8 cellular contexts compared by ENCODE assay signal in the genomic region with DNA sequence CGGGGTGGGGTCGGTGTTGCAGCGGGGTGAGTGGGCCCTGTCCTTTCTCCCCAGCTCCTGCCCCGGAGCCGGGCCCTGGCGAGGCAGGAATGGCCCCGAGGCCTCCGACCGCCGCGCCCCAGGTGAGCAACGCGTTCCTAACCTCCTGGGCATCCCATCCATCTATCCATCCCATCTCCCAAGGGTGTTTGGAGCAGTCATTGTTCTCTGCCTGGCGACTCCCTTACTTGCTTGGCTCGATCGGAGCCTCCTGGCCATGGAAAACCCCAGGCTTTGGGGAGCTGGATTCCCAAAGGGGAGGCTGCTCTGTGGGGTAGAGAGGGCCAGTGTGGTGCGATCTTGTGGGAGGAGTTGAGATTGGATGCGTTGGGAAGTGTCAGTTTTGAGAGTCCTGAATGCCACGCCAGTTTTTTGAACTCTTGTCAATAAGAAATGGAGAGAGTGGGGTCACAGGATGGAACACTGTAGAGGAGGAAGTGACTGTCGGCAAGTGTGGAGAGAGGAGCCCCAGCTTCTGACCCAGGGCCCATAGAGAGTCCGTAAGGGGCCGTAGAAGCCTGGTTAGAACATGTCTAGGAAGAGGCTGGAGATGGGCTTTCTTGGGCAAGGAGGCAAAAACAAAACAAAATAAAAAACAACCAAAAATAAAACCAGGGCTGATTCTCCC. TPM values are rescaled to one million over a fixed set of nuclear protein-coding genes. Genes with fewer than 3 reads are reported as not detected.
DNase-seq lines count a peak whose midpoint lies in the region; ATAC-seq and TF ChIP-seq lines count a peak whose summit lies in the region.

No MANE protein-coding gene starts in this region.

- H3K4me1 ChIP-seq in SK-N-SH (ENCODE audit: control insufficient read depth in 1 of 2, insufficient read depth in 2 of 2, low read depth in 1 of 2, low read length in 1 of 2) (peaks cover 0 to 3% of the 10 kb centered on the region in 2 experiments; a peak in 1 of 4 replicates), mucosa of rectum (ENCODE audit: control insufficient read depth in 2 of 2, insufficient read depth in 2 of 2, low read length in 2 of 2) (peaks cover 2 to 3% of the 10 kb centered on the region in 2 donors), uterus (no peaks in the 10 kb centered on the region)

- ATAC-seq in HG02870 (IDR thresholded peaks at IDR 0.05; ENCODE audit: unreplicated experiment) = peak; percentile 25
- peak; percentile 50 for ATAC-seq in effector memory CD8-positive, alpha-beta T cell (replicated peaks)

- CTCF ChIA-PET in SK-N-SH (lab: Yijun Ruan, JAX) = interaction anchor here (1.4 to 3.9 kb wide), 2 partner anchors 12 to 19 kb away, joined by 6 to 24 read pairs; no protein-coding TSS in a partner anchor

- no peaks in the 10 kb centered on the region for H4K20me1 ChIP-seq in SK-N-SH (ENCODE audit: insufficient read depth)

- no peak for TF ChIP-seq POLR2A in uterus (IDR thresholded peaks at IDR 0.05)

- H3K4me1 Mint-ChIP-seq in effector memory CD8-positive, alpha-beta T cell (ENCODE audit: low read depth in 2 of 2) = peaks cover 18 to 20% of the 10 kb centered on the region in 2 donors

- H3K36me3 ChIP-seq in SK-N-SH (replicated peaks in 1 of 2; ENCODE audit: control insufficient read depth in 1 of 2, insufficient read depth in 2 of 2, low read length in 1 of 2) = peaks cover 5 to 28% of the 10 kb centered on the region in 2 experiments
- peaks cover 0 to 4% of the 10 kb centered on the region in 2 donors for H3K36me3 ChIP-seq in mucosa of rectum (ENCODE audit: control insufficient read depth in 2 of 2, insufficient read depth in 2 of 2, low read length in 2 of 2)
- H3K36me3 ChIP-seq in uterus = no peaks in the 10 kb centered on the region

- TF ChIP-seq RAD21 in SK-N-SH (IDR thresholded peaks at IDR 0.05; ENCODE audit: low read length) = no peak

- H3K9ac ChIP-seq in SK-N-SH (peak overlapping the region; percentile 92), mucosa of rectum (ENCODE audit: low read depth in 1 of 2, low read length in 2 of 2) (peak overlapping the region; percentile 47 to 50)

- H3K79me2 ChIP-seq in SK-N-SH (ENCODE audit: insufficient read depth) = peaks cover 32% of the 10 kb centered on the region

- intact Hi-C loops in uterus (cut with DNase I; ENCODE audit: low total_unique reads) = no loop called here

- H3K27ac Mint-ChIP-seq in effector memory CD8-positive, alpha-beta T cell = peak overlapping the region; percentile 99 to 100

- H3K27me3 Mint-ChIP-seq in effector memory CD8-positive, alpha-beta T cell = no peaks in the 10 kb centered on the region

- peak overlapping the region; percentile 87 for H3K4me2 ChIP-seq in SK-N-SH

- H3K27me3 ChIP-seq in SK-N-SH (ENCODE audit: insufficient read depth) (no peaks in the 10 kb centered on the region), mucosa of rectum (ENCODE audit: control insufficient read depth in 2 of 2, insufficient read depth in 2 of 2, low read length in 2 of 2) (no peaks in the 10 kb centered on the region), uterus (no peaks in the 10 kb centered on the region)

- peak overlapping the region in 1 of 2 experiments; percentile 60; a peak in 1 of 4 replicates for H3K27ac ChIP-seq in SK-N-SH (ENCODE audit: low read depth in 2 of 2, low read length in 1 of 2)
- H3K27ac ChIP-seq in mucosa of rectum (ENCODE audit: low read depth in 2 of 2, low read length in 2 of 2) = peak overlapping the region in 1 of 2 donors; percentile 43
- H3K27ac ChIP-seq in uterus = peak overlapping the region; percentile 77 to 85

- no peaks in the 10 kb centered on the region for H3F3A ChIP-seq in SK-N-SH (replicated peaks; ENCODE audit: insufficient read depth)

- H3K9me2 ChIP-seq in SK-N-SH = no peaks in the 10 kb centered on the region

- TF ChIP-seq CTCF in SK-N-SH (IDR thresholded peaks at IDR 0.05) = no peak
- TF ChIP-seq CTCF in uterus (IDR thresholded peaks at IDR 0.05) = no peak

- no peak for TF ChIP-seq EP300 in SK-N-SH (IDR thresholded peaks at IDR 0.05; ENCODE audit: borderline replicate concordance in 1 of 2, low read depth in 1 of 2, low read length in 1 of 2)

- POLR2A ChIA-PET in SK-N-SH (lab: Yijun Ruan, JAX) = interaction anchor here (1.6 kb wide), 1 partner anchor 27 kb away, joined by 3 read pairs; no protein-coding TSS in a partner anchor

- no peaks in the 10 kb centered on the region for H3K9me3 Mint-ChIP-seq in effector memory CD8-positive, alpha-beta T cell

- DNase-seq in DMS53 (lab: John Stamatoyannopoulos, UW) (peak; percentile 28), DMS53 treated with DMSO at 0.1 percent for 48 hours (lab: John Stamatoyannopoulos, UW; ENCODE audit: unreplicated experiment) (no peak), SK-N-SH (no peak), uterus (no peak), NCI-H128 (lab: John Stamatoyannopoulos, UW; ENCODE audit: unreplicated experiment) (no peak)
- DNase-seq in effector memory CD8-positive, alpha-beta T cell = peak in 1 of 3 experiments; percentile 15

- peak overlapping the region; percentile 73 for H2AFZ ChIP-seq in SK-N-SH (ENCODE audit: low read depth)

- H3K36me3 Mint-ChIP-seq in effector memory CD8-positive, alpha-beta T cell (ENCODE audit: insufficient read depth) = peaks cover 25% of the 10 kb centered on the region

- peak overlapping the region; percentile 98 to 99 for H3K4me3 Mint-ChIP-seq in effector memory CD8-positive, alpha-beta T cell

- H3K4me3 ChIP-seq in SK-N-SH (ENCODE audit: low read depth in 2 of 2, low read length in 1 of 2) (peak overlapping the region; percentile 63 to 92), mucosa of rectum (ENCODE audit: low read length in 2 of 2) (peak overlapping the region; percentile 66 to 74), uterus (peak overlapping the region; percentile 91 to 94)

- WGBS in SK-N-SH (ENCODE audit: low lambda C conversion rate) = 29% methylated on average over 10 of the region's 22 CpGs

- H3K9me3 ChIP-seq in SK-N-SH (no peaks in the 10 kb centered on the region), mucosa of rectum (ENCODE audit: control insufficient read depth in 2 of 2, low read length in 2 of 2) (no peaks in the 10 kb centered on the region), uterus (no peaks in the 10 kb centered on the region)

TF ChIP-seq in SK-N-SH, 30 proteins besides CTCF, POLR2A, EP300 and RAD21:
- TF ChIP-seq ELF1 (IDR thresholded peaks at IDR 0.05) (no peak), TAF1 (IDR thresholded peaks at IDR 0.05; ENCODE audit: borderline replicate concordance, low read depth, low read length) (no peak), TCF12 (IDR thresholded peaks at IDR 0.05) (no peak), TEAD4 (IDR thresholded peaks at IDR 0.05; ENCODE audit: borderline replicate concordance, insufficient read depth) (no peak), GABPA (IDR thresholded peaks at IDR 0.05; ENCODE audit: low read depth) (no peak), SMC3 (IDR thresholded peaks at IDR 0.05; ENCODE audit: low read depth, low read length) (no peak), FOXM1 (IDR thresholded peaks at IDR 0.05; ENCODE audit: low read depth) (no peak), EZH2phosphoT487 (IDR thresholded peaks at IDR 0.05; ENCODE audit: borderline replicate concordance, low read depth) (no peak), YY1 (IDR thresholded peaks at IDR 0.05; ENCODE audit: low read depth) (no peak)
- TF ChIP-seq, protein P1, sequence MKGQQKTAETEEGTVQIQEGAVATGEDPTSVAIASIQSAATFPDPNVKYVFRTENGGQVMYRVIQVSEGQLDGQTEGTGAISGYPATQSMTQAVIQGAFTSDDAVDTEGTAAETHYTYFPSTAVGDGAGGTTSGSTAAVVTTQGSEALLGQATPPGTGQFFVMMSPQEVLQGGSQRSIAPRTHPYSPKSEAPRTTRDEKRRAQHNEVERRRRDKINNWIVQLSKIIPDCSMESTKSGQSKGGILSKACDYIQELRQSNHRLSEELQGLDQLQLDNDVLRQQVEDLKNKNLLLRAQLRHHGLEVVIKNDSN (IDR thresholded peaks at IDR 0.05; ENCODE audit: borderline replicate concordance, low read depth) = no peak
- TF ChIP-seq, protein P2, sequence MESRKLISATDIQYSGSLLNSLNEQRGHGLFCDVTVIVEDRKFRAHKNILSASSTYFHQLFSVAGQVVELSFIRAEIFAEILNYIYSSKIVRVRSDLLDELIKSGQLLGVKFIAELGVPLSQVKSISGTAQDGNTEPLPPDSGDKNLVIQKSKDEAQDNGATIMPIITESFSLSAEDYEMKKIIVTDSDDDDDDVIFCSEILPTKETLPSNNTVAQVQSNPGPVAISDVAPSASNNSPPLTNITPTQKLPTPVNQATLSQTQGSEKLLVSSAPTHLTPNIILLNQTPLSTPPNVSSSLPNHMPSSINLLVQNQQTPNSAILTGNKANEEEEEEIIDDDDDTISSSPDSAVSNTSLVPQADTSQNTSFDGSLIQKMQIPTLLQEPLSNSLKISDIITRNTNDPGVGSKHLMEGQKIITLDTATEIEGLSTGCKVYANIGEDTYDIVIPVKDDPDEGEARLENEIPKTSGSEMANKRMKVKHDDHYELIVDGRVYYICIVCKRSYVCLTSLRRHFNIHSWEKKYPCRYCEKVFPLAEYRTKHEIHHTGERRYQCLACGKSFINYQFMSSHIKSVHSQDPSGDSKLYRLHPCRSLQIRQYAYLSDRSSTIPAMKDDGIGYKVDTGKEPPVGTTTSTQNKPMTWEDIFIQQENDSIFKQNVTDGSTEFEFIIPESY (IDR thresholded peaks at IDR 0.05; ENCODE audit: borderline replicate concordance, low read depth) = no peak
- TF ChIP-seq, protein P3, sequence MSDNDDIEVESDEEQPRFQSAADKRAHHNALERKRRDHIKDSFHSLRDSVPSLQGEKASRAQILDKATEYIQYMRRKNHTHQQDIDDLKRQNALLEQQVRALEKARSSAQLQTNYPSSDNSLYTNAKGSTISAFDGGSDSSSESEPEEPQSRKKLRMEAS (IDR thresholded peaks at IDR 0.05; ENCODE audit: low read depth) = no peak

RNA-seq across cellular contexts. Expression of a gene that starts 0.7 kb away (rescaled TPM):
- 9.9 and 13.2 TPM in 2 replicates for polyA plus RNA-seq in SK-N-SH (2012; rRNA removed)
- polyA plus RNA-seq in SK-N-SH (2012; cell fraction: cytosol; rRNA removed) = 8.7 and 9.5 TPM in 2 replicates
- polyA plus RNA-seq in SK-N-SH (2012; cell fraction: nucleus; rRNA removed) = 25.2 and 30.9 TPM in 2 replicates
- total RNA-seq in uterus = 10 to 100 TPM; 19.1 to 81.4 (median 31.9) TPM
